Comparison of ENCODE assay signal across 1 cellular context in the genomic region with DNA sequence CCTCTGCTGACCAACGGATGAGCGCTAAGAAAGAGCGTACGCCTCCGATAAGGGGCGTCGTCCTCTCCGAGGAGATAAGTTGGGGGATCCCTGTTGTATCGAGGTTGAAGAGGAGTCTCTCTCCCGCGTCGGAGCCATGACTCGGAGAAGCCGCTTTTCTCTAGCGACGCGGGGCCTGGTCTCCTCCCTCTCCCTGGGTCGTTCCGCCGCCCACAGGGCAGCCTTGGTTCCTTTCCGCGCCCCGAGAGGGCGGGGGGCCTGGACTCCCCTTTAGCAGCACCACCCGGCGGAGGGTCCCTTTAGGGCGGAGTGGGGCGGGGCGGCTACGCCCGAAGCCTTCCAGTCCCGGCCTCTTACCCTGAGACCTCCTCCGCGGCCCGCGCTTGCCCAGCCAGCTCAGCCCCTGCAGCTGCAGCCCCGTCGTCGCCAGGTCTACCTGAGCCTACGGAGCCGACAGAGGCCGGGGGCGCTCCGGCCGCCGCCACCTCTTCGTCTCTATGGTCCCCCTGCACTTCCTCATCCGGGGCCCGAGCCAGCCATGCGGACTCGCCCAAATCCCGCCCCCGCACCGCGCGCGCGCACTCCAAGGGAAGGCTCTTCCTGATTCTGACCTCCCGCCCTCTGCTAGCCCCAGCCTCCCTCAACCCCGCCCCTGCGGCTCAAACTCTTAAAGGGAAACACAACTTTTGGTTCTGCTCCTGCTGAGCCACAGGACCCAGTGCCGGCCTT.
TF ChIP-seq lines count a peak whose summit lies in the region.

A gene (minus strand): TSS at position 497 of the 729 bp plus-strand sequence. CDS start 11,272 bp downstream, outside the sequence.

TF ChIP-seq in HepG2, 621 proteins besides CTCF, POLR2A, EP300 and RAD21 (continued from another document and continues in another):
- TF ChIP-seq, protein P1, sequence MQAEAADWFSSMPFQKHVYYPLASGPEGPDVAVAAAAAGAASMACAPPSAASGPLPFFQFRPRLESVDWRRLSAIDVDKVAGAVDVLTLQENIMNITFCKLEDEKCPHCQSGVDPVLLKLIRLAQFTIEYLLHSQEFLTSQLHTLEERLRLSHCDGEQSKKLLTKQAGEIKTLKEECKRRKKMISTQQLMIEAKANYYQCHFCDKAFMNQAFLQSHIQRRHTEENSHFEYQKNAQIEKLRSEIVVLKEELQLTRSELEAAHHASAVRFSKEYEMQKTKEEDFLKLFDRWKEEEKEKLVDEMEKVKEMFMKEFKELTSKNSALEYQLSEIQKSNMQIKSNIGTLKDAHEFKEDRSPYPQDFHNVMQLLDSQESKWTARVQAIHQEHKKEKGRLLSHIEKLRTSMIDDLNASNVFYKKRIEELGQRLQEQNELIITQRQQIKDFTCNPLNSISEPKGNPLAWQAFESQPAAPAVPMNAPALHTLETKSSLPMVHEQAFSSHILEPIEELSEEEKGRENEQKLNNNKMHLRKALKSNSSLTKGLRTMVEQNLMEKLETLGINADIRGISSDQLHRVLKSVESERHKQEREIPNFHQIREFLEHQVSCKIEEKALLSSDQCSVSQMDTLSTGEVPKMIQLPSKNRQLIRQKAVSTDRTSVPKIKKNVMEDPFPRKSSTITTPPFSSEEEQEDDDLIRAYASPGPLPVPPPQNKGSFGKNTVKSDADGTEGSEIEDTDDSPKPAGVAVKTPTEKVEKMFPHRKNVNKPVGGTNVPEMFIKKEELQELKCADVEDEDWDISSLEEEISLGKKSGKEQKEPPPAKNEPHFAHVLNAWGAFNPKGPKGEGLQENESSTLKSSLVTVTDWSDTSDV (CRISPR knock-in tag; IDR thresholded peaks at IDR 0.05), result 0 out of 2 replicates have a peak, but pooled peaks have one; percentile 27
- peak; percentile 90 for TF ChIP-seq ARNT2 (CRISPR knock-in tag; IDR thresholded peaks at IDR 0.05; ENCODE audit: low read depth)
- peak; percentile 75; the same call in 1 of the 2 replicates for TF ChIP-seq ZNF136 (CRISPR knock-in tag; IDR thresholded peaks at IDR 0.05; ENCODE audit: low read depth)
- TF ChIP-seq, protein P2, sequence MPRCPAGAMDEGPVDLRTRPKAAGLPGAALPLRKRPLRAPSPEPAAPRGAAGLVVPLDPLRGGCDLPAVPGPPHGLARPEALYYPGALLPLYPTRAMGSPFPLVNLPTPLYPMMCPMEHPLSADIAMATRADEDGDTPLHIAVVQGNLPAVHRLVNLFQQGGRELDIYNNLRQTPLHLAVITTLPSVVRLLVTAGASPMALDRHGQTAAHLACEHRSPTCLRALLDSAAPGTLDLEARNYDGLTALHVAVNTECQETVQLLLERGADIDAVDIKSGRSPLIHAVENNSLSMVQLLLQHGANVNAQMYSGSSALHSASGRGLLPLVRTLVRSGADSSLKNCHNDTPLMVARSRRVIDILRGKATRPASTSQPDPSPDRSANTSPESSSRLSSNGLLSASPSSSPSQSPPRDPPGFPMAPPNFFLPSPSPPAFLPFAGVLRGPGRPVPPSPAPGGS (CRISPR knock-in tag; IDR thresholded peaks at IDR 0.05), result peak; percentile 96
- 0 out of 2 replicates have a peak, but pooled peaks have one; percentile 26 for TF ChIP-seq MAF1 (CRISPR knock-in tag; IDR thresholded peaks at IDR 0.05; ENCODE audit: borderline replicate concordance)
- TF ChIP-seq, protein P3, sequence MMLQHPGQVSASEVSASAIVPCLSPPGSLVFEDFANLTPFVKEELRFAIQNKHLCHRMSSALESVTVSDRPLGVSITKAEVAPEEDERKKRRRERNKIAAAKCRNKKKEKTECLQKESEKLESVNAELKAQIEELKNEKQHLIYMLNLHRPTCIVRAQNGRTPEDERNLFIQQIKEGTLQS (CRISPR knock-in tag; IDR thresholded peaks at IDR 0.05), result peak; percentile 27; the same call in 1 of the 2 replicates
- TF ChIP-seq KAT2B (IDR thresholded peaks at IDR 0.05; ENCODE audit: borderline replicate concordance, low read depth, low read length), result no peak
- TF ChIP-seq, protein P4, sequence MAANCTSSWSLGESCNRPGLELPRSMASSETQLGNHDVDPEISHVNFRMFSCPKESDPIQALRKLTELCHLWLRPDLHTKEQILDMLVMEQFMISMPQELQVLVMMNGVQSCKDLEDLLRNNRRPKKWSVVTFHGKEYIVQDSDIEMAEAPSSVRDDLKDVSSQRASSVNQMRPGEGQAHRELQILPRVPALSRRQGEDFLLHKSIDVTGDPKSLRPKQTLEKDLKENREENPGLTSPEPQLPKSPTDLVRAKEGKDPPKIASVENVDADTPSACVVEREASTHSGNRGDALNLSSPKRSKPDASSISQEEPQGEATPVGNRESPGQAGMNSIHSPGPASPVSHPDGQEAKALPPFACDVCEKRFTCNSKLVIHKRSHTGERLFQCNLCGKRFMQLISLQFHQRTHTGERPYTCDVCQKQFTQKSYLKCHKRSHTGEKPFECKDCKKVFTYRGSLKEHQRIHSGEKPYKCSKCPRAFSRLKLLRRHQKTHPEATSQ (CRISPR knock-in tag; IDR thresholded peaks at IDR 0.05; ENCODE audit: borderline replicate concordance), result 0 out of 2 replicates have a peak, but pooled peaks have one; percentile 20
- TF ChIP-seq, protein P5, sequence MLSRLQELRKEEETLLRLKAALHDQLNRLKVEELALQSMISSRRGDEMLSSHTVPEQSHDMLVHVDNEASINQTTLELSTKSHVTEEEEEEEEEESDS (CRISPR knock-in tag; IDR thresholded peaks at IDR 0.05; ENCODE audit: borderline replicate concordance), result 0 out of 2 replicates have a peak, but pooled peaks have one; percentile 20
- TF ChIP-seq, protein P6, sequence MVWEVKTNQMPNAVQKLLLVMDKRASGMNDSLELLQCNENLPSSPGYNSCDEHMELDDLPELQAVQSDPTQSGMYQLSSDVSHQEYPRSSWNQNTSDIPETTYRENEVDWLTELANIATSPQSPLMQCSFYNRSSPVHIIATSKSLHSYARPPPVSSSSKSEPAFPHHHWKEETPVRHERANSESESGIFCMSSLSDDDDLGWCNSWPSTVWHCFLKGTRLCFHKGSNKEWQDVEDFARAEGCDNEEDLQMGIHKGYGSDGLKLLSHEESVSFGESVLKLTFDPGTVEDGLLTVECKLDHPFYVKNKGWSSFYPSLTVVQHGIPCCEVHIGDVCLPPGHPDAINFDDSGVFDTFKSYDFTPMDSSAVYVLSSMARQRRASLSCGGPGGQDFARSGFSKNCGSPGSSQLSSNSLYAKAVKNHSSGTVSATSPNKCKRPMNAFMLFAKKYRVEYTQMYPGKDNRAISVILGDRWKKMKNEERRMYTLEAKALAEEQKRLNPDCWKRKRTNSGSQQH (CRISPR knock-in tag; IDR thresholded peaks at IDR 0.05; ENCODE audit: low read depth), result no peak
- 0 out of 2 replicates have a peak, but pooled peaks have one; percentile 71 for TF ChIP-seq ZNF616 (CRISPR knock-in tag; IDR thresholded peaks at IDR 0.05; ENCODE audit: low read depth)
- peak; percentile 86; the same call in 1 of the 2 replicates for TF ChIP-seq ZNF430 (CRISPR knock-in tag; IDR thresholded peaks at IDR 0.05)
- TF ChIP-seq CBX5 (CRISPR knock-in tag; IDR thresholded peaks at IDR 0.05; ENCODE audit: borderline replicate concordance), result peak; percentile 58; the same call in 1 of the 2 replicates
- TF ChIP-seq, protein P7, sequence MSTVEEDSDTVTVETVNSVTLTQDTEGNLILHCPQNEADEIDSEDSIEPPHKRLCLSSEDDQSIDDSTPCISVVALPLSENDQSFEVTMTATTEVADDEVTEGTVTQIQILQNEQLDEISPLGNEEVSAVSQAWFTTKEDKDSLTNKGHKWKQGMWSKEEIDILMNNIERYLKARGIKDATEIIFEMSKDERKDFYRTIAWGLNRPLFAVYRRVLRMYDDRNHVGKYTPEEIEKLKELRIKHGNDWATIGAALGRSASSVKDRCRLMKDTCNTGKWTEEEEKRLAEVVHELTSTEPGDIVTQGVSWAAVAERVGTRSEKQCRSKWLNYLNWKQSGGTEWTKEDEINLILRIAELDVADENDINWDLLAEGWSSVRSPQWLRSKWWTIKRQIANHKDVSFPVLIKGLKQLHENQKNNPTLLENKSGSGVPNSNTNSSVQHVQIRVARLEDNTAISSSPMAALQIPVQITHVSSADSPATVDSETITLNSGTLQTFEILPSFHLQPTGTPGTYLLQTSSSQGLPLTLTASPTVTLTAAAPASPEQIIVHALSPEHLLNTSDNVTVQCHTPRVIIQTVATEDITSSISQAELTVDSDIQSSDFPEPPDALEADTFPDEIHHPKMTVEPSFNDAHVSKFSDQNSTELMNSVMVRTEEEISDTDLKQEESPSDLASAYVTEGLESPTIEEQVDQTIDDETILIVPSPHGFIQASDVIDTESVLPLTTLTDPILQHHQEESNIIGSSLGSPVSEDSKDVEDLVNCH (CRISPR knock-in tag; IDR thresholded peaks at IDR 0.05), result peak; percentile 99; the same call in 1 of the 2 replicates
- TF ChIP-seq, protein P8, sequence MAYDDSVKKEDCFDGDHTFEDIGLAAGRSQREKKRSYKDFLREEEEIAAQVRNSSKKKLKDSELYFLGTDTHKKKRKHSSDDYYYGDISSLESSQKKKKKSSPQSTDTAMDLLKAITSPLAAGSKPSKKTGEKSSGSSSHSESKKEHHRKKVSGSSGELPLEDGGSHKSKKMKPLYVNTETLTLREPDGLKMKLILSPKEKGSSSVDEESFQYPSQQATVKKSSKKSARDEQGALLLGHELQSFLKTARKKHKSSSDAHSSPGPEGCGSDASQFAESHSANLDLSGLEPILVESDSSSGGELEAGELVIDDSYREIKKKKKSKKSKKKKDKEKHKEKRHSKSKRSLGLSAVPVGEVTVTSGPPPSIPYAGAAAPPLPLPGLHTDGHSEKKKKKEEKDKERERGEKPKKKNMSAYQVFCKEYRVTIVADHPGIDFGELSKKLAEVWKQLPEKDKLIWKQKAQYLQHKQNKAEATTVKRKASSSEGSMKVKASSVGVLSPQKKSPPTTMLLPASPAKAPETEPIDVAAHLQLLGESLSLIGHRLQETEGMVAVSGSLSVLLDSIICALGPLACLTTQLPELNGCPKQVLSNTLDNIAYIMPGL (CRISPR knock-in tag; IDR thresholded peaks at IDR 0.05; ENCODE audit: borderline replicate concordance in 1 of 2, low read depth in 1 of 2), result peak; percentile 79 to 81
- TF ChIP-seq, protein P9, sequence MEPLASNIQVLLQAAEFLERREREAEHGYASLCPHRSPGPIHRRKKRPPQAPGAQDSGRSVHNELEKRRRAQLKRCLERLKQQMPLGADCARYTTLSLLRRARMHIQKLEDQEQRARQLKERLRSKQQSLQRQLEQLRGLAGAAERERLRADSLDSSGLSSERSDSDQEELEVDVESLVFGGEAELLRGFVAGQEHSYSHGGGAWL (CRISPR knock-in tag; IDR thresholded peaks at IDR 0.05), result peak; percentile 86
- TF ChIP-seq ZNF232 (CRISPR knock-in tag; IDR thresholded peaks at IDR 0.05; ENCODE audit: borderline replicate concordance), result peak; percentile 33; the same call in 1 of the 2 replicates
- no peak for TF ChIP-seq ARID2 (CRISPR knock-in tag; IDR thresholded peaks at IDR 0.05; ENCODE audit: borderline replicate concordance)
- peak; percentile 87 for TF ChIP-seq DNMT1 (CRISPR knock-in tag; IDR thresholded peaks at IDR 0.05)
- TF ChIP-seq, protein P10, sequence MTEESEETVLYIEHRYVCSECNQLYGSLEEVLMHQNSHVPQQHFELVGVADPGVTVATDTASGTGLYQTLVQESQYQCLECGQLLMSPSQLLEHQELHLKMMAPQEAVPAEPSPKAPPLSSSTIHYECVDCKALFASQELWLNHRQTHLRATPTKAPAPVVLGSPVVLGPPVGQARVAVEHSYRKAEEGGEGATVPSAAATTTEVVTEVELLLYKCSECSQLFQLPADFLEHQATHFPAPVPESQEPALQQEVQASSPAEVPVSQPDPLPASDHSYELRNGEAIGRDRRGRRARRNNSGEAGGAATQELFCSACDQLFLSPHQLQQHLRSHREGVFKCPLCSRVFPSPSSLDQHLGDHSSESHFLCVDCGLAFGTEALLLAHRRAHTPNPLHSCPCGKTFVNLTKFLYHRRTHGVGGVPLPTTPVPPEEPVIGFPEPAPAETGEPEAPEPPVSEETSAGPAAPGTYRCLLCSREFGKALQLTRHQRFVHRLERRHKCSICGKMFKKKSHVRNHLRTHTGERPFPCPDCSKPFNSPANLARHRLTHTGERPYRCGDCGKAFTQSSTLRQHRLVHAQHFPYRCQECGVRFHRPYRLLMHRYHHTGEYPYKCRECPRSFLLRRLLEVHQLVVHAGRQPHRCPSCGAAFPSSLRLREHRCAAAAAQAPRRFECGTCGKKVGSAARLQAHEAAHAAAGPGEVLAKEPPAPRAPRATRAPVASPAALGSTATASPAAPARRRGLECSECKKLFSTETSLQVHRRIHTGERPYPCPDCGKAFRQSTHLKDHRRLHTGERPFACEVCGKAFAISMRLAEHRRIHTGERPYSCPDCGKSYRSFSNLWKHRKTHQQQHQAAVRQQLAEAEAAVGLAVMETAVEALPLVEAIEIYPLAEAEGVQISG (CRISPR knock-in tag; IDR thresholded peaks at IDR 0.05), result peak; percentile 100
- TF ChIP-seq ZNF224 (CRISPR knock-in tag; IDR thresholded peaks at IDR 0.05), result no peak
- TF ChIP-seq KDM4B (CRISPR knock-in tag; IDR thresholded peaks at IDR 0.05), result peak; percentile 89
- peak; percentile 10; the same call in 1 of the 2 replicates for TF ChIP-seq SIN3B (IDR thresholded peaks at IDR 0.05; ENCODE audit: low read length)
- peak; percentile 52; the same call in 1 of the 2 replicates for TF ChIP-seq SMAD3 (CRISPR knock-in tag; IDR thresholded peaks at IDR 0.05)
- TF ChIP-seq ZNF124 (CRISPR knock-in tag; IDR thresholded peaks at IDR 0.05), result peak; percentile 64; the same call in 1 of the 2 replicates
- TF ChIP-seq ZNF709 (CRISPR knock-in tag; IDR thresholded peaks at IDR 0.05), result no peak
- TF ChIP-seq ZMYM4 (CRISPR knock-in tag; IDR thresholded peaks at IDR 0.05), result peak; percentile 79
- no peak for TF ChIP-seq ZNF460 (CRISPR knock-in tag; IDR thresholded peaks at IDR 0.05; ENCODE audit: borderline replicate concordance)
- peak; percentile 70; the same call in 1 of the 2 replicates for TF ChIP-seq WIZ (CRISPR knock-in tag; IDR thresholded peaks at IDR 0.05)
